9 cellular contexts compared by ENCODE assay signal in genomic region chr4:688695-689497, GRCh38. TPM values are rescaled to one million over a fixed set of nuclear protein-coding genes. Genes with fewer than 3 reads are reported as not detected.
A peak's percentile ranks its signal among the peaks of the same experiment; 100 is the strongest.
DNase-seq lines count a peak whose midpoint lies in the region; ATAC-seq, FAIRE-seq and TF ChIP-seq lines count a peak whose summit lies in the region.
"Had no signal": no experiment of that assay in that cellular context is flagged by ENCODE, and none has a peak within 500 bp of the region (broad histone marks: within the 10 kb centered on the region; RNA-seq: fewer than 3 reads in every experiment).

TSS of gene SLC49A3 (minus strand) at chr4:689151. CDS start at chr4:689127, 24 bp downstream.

- no peak for FAIRE-seq in HepG2 (lab: Jason Lieb, UNC)
- no peak for FAIRE-seq in D721Med (lab: Jason Lieb, UNC)

- no peak for TF ChIP-seq POLR2A in HCT116 (IDR thresholded peaks at IDR 0.05; ENCODE audit: borderline replicate concordance, extremely low read depth, insufficient read depth, insufficient read length)
- no peak for TF ChIP-seq POLR2A in HepG2 (IDR thresholded peaks at IDR 0.05; ENCODE audit: insufficient read depth in 1 of 2, low read depth in 2 of 2, low read length in 2 of 2)
- no peak for TF ChIP-seq POLR2A in stomach (IDR thresholded peaks at IDR 0.05)

- WGBS in HepG2 (ENCODE audit: low lambda C conversion rate): 94% methylated on average over 32 of the region's 59 CpGs
- WGBS in stomach, 5 donors: 3 to 7% (median 6%) methylated on average over 27 to 59 of the region's 59 CpGs

- intact Hi-C loops in HCT116 (cut with micrococcal nuclease) (no loop called here), HepG2 (cut with micrococcal nuclease; ENCODE audit: unreplicated experiment) (loop anchor here (5.0 kb wide), 1 partner anchor 33 kb away; no protein-coding TSS in a partner anchor), stomach (cut with DNase I; ENCODE audit: low total_unique reads) (no loop called here)

- no TSS peak for BruUV-seq in HCT116 (replicated peaks; lab: Mats Ljungman, UMichigan)
- no TSS peak for BruUV-seq in HepG2 (replicated peaks; lab: Mats Ljungman, UMichigan)

- CTCF ChIA-PET in HCT116 (lab: Charles Lee) (no interaction called here), HepG2 (lab: Yijun Ruan, JAX; ENCODE audit: low intra/inter-chr PET ratio, low total read pairs) (no interaction called here)

- H3K4me1 ChIP-seq in HCT116 (ENCODE audit: control insufficient read depth in 1 of 2, insufficient read depth in 2 of 2, low read length in 2 of 2): peaks cover 22 to 38% of the 10 kb centered on the region in 2 experiments
- peaks cover 79% of the 10 kb centered on the region for H3K4me1 ChIP-seq in HepG2 (ENCODE audit: insufficient read depth, low read length)
- peaks cover 39 to 46% (median 40%) of the 10 kb centered on the region in 4 donors for H3K4me1 ChIP-seq in stomach

- peak; percentile 15 for ATAC-seq in HCT116
- ATAC-seq in HepG2: no peak
- ATAC-seq in GM21360 (IDR thresholded peaks at IDR 0.05; ENCODE audit: unreplicated experiment): no peak
- ATAC-seq in HG03520 (IDR thresholded peaks at IDR 0.05; ENCODE audit: unreplicated experiment): no peak

- TF ChIP-seq EP300 in HepG2 (IDR thresholded peaks at IDR 0.05; ENCODE audit: low read depth in 2 of 2, low read length in 2 of 2): no peak
- TF ChIP-seq EP300 in HepG2 (CRISPR knock-in tag; IDR thresholded peaks at IDR 0.05; ENCODE audit: borderline replicate concordance): no peak
- no peak for TF ChIP-seq EP300 in stomach (IDR thresholded peaks at IDR 0.05)

- H4K20me1 ChIP-seq in HCT116 (ENCODE audit: insufficient read depth) (no peaks in the 10 kb centered on the region), HepG2 (ENCODE audit: insufficient read depth, low read length) (no peaks in the 10 kb centered on the region)

- H3K9me2 ChIP-seq in HCT116 (ENCODE audit: insufficient read depth): no peaks in the 10 kb centered on the region

- in situ Hi-C loops in HepG2 (cut with HindIII; ENCODE audit: extremely low pct_ligation_motif_present, low pct_unique_long_range_greater_than_20kb): no loop called here

- H3K79me2 ChIP-seq in HCT116 (ENCODE audit: insufficient read depth, low read length) (peaks cover 4% of the 10 kb centered on the region; the same call in 1 of the 2 replicates), HepG2 (ENCODE audit: insufficient read depth, low read length) (no peaks in the 10 kb centered on the region)

- POLR2A ChIA-PET in HCT116 (lab: Charles Lee) (no interaction called here), HepG2 (lab: Yijun Ruan, JAX) (no interaction called here)

- H3K27ac ChIP-seq in HCT116 (ENCODE audit: low read depth, low read length) (peak within 1 kb of the TSS; percentile 92), HepG2 (ENCODE audit: extremely low read length, insufficient read depth, low read length) (no peak within 1 kb of the TSS), stomach (peak within 1 kb of the TSS; percentile 77 to 90 (median 84))

- no peaks in the 10 kb centered on the region for H3K27me3 ChIP-seq in HCT116 (ENCODE audit: insufficient read depth, low read length)
- H3K27me3 ChIP-seq in HepG2 (ENCODE audit: control insufficient read depth in 1 of 2, insufficient read depth in 2 of 2, low read length in 2 of 2): peaks cover 3 to 19% of the 10 kb centered on the region in 2 experiments; a peak in 3 of 5 replicates
- no peaks in the 10 kb centered on the region for H3K27me3 ChIP-seq in stomach

- TF ChIP-seq CTCF in HCT116 (IDR thresholded peaks at IDR 0.05 in 2 of 3, conservative IDR thresholded peaks at IDR 0.05 in 1 of 3; ENCODE audit: borderline replicate concordance in 1 of 3, insufficient read depth in 1 of 3, low read depth in 2 of 3, low read length in 2 of 3) (no peak), choroid plexus epithelial cell (conservative IDR thresholded peaks at IDR 0.05; ENCODE audit: low read depth, low read length) (no peak), HepG2 (CRISPR knock-in tag; IDR thresholded peaks at IDR 0.05) (no peak), stomach (IDR thresholded peaks at IDR 0.05) (no peak), D721Med (IDR thresholded peaks at IDR 0.05; ENCODE audit: insufficient read depth, missing control alignments) (no peak)

- no peaks in the 10 kb centered on the region for H3K9me3 ChIP-seq in HCT116 (ENCODE audit: control insufficient read depth in 1 of 2, insufficient read depth in 1 of 2, low read depth in 1 of 2, low read length in 2 of 2)
- no peaks in the 10 kb centered on the region for H3K9me3 ChIP-seq in HepG2 (ENCODE audit: low read length)
- H3K9me3 ChIP-seq in stomach: no peaks in the 10 kb centered on the region

- no peaks in the 10 kb centered on the region for H3K36me3 ChIP-seq in HCT116 (ENCODE audit: control insufficient read depth in 1 of 2, insufficient read depth in 2 of 2, low read length in 2 of 2)
- H3K36me3 ChIP-seq in HepG2 (replicated peaks in 1 of 2; ENCODE audit: control insufficient read depth in 1 of 2, insufficient read depth in 2 of 2, low read length in 2 of 2): no peaks in the 10 kb centered on the region
- peaks cover 0 to 9% (median 8%) of the 10 kb centered on the region in 4 donors for H3K36me3 ChIP-seq in stomach

- no peak within 1 kb of the TSS for H2AFZ ChIP-seq in HCT116 (ENCODE audit: low read depth, low read length, poor library complexity, severe bottlenecking)
- H2AFZ ChIP-seq in HepG2 (ENCODE audit: low read length): no peak within 1 kb of the TSS

- H3K4me2 ChIP-seq in HCT116 (ENCODE audit: low read length) (peak within 1 kb of the TSS; percentile 85), HepG2 (ENCODE audit: low read depth, low read length) (peak within 1 kb of the TSS; percentile 97)

- DNase-seq in HCT116 (ENCODE audit: low read depth, low spot score): no peak
- no peak for DNase-seq in choroid plexus epithelial cell (ENCODE audit: low read depth)
- DNase-seq in HepG2 (ENCODE audit: low spot score): no peak
- peak; percentile 53 for DNase-seq in stomach
- no peak for DNase-seq in D721Med (ENCODE audit: insufficient read length, low spot score)
- DNase-seq in NCI-H2081 treated with DMSO at 0.1 percent for 48 hours (lab: John Stamatoyannopoulos, UW): no peak

- H3K9ac ChIP-seq in HCT116 (ENCODE audit: low read length) (peak within 1 kb of the TSS; percentile 70), HepG2 (ENCODE audit: insufficient read depth, low read depth, low read length) (no peak within 1 kb of the TSS)

- H3K4me3 ChIP-seq in HCT116 (replicated peaks in 1 of 2; ENCODE audit: low read depth in 1 of 2, low read length in 2 of 2): peak within 1 kb of the TSS; percentile 46 to 58
- peak within 1 kb of the TSS; percentile 56 for H3K4me3 ChIP-seq in choroid plexus epithelial cell (ENCODE audit: low read depth, low read length)
- H3K4me3 ChIP-seq in HepG2 (replicated peaks in 1 of 3; ENCODE audit: insufficient read depth in 1 of 3, low read depth in 2 of 3, low read length in 3 of 3): peak within 1 kb of the TSS in 1 of 3 experiments; percentile 71; a peak in 1 of 6 replicates
- peak within 1 kb of the TSS; percentile 46 to 55 (median 54) for H3K4me3 ChIP-seq in stomach

- RAD21 ChIA-PET in HCT116 (lab: Charles Lee; ENCODE audit: low non-redundant PET in 1 of 2, low total read pairs in 2 of 2, uncharacterized antibody in 2 of 2, unreplicated experiment in 2 of 2): no interaction called here

- no peak for TF ChIP-seq RAD21 in HCT116 (IDR thresholded peaks at IDR 0.05; ENCODE audit: low read depth)
- TF ChIP-seq RAD21 in HepG2 (CRISPR knock-in tag; IDR thresholded peaks at IDR 0.05): no peak

TF ChIP-seq in HCT116, 20 proteins besides CTCF, POLR2A, EP300 and RAD21:
- no peak for TF ChIP-seq SIN3A (IDR thresholded peaks at IDR 0.05; ENCODE audit: low read depth)
- TF ChIP-seq ZFX (IDR thresholded peaks at IDR 0.05): 0 out of 2 replicates have a peak, but pooled peaks have one; percentile 42

TF ChIP-seq in HepG2, 621 proteins besides CTCF, POLR2A, EP300 and RAD21 (continues in another document):
- no peak for TF ChIP-seq NR2F6 (IDR thresholded peaks at IDR 0.05)
- no peak for TF ChIP-seq NR2F6 (CRISPR knock-in tag; IDR thresholded peaks at IDR 0.05)
- TF ChIP-seq ZNF253 (CRISPR knock-in tag; IDR thresholded peaks at IDR 0.05; ENCODE audit: borderline replicate concordance): no peak
- TF ChIP-seq ARNT (IDR thresholded peaks at IDR 0.05): no peak
- TF ChIP-seq MBNL3 (CRISPR knock-in tag; conservative IDR thresholded peaks at IDR 0.05): no peak
- no peak for TF ChIP-seq SIX1 (CRISPR knock-in tag; IDR thresholded peaks at IDR 0.05; ENCODE audit: borderline replicate concordance)
- TF ChIP-seq MTA3 (CRISPR knock-in tag; IDR thresholded peaks at IDR 0.05): no peak
- TF ChIP-seq NFE2L1 (CRISPR knock-in tag; IDR thresholded peaks at IDR 0.05; ENCODE audit: borderline replicate concordance): no peak
- TF ChIP-seq PAF1 (CRISPR knock-in tag; IDR thresholded peaks at IDR 0.05): no peak

RNA-seq across cellular contexts. Expression of gene SLC49A3, which starts in this region (rescaled TPM):
- total RNA-seq in HCT116 (2021; ENCODE audit: unreplicated experiment) (5.5 TPM), HepG2 (2016; rRNA removed; fragmentation: Illumina TruSeq; extraction: Trizol) (0.07 TPM in 1 of 2 replicates, not detected in the other), stomach (10 to 100 TPM in 2 of 5 donors, 1 to 10 TPM in 3; 2.7 to 18.8 (median 9.4) TPM)
- polyA plus RNA-seq in HCT116 (2012): 1.8 and 3.4 TPM in 2 replicates
- not detected in 2 replicates for total RNA-seq in HepG2 (2016; cell fraction: cytosol; rRNA removed; fragmentation: Illumina TruSeq; extraction: Trizol; ENCODE audit: low read depth)
- total RNA-seq in HepG2 (2016; cell fraction: insoluble cytoplasmic fraction; rRNA removed; fragmentation: Illumina TruSeq; extraction: Trizol): 0.09 TPM in 1 of 2 replicates, not detected in the other
- not detected in 2 replicates for total RNA-seq in HepG2 (2016; cell fraction: membrane; rRNA removed; fragmentation: Illumina TruSeq; extraction: Trizol)
- total RNA-seq in HepG2 (2016; cell fraction: nucleus; rRNA removed; fragmentation: Illumina TruSeq; extraction: Trizol): 0.62 TPM in 1 of 2 replicates, not detected in the other
- polyA plus RNA-seq in HepG2 (2011; rRNA removed) (0.17 and 0.22 TPM in 2 replicates), stomach (10 to 100 TPM in 2 of 3 donors, 1 to 10 TPM in 1; 8.2 to 15.2 (median 11.4) TPM)
- 0.10 and 0.16 TPM in 2 replicates for polyA plus RNA-seq in HepG2 (2011; cell fraction: cytosol; rRNA removed)
- 1.9 and 2.5 TPM in 2 replicates for polyA plus RNA-seq in HepG2 (2011; cell fraction: nucleus; rRNA removed)
- 0.21 and 0.29 TPM in 2 replicates for polyA plus RNA-seq in HepG2 (2012)
- polyA plus RNA-seq in HepG2 (2016; cell fraction: cytosol; fragmentation: Illumina TruSeq; extraction: Trizol; ENCODE audit: low read depth): 0.07 TPM in 1 of 2 replicates, not detected in the other
- not detected in 2 replicates for polyA plus RNA-seq in HepG2 (2016; cell fraction: insoluble cytoplasmic fraction; fragmentation: Illumina TruSeq; extraction: Trizol; ENCODE audit: low read depth)
- polyA plus RNA-seq in HepG2 (2016; cell fraction: membrane; fragmentation: Illumina TruSeq; extraction: Trizol; ENCODE audit: low read depth): not detected in 2 replicates
- polyA plus RNA-seq in HepG2 (2016; cell fraction: nucleus; fragmentation: Illumina TruSeq; extraction: Trizol; ENCODE audit: insufficient read depth, low read depth): 0.53 TPM in 1 of 2 replicates, not detected in the other
- 0.12 TPM in 1 of 2 replicates, not detected in the other for polyA minus RNA-seq in HepG2 (2011; rRNA and poly(A)+ RNA removed; ENCODE audit: low replicate concordance)
- polyA minus RNA-seq in HepG2 (2011; cell fraction: cytosol; rRNA and poly(A)+ RNA removed): not detected in 2 replicates
- polyA minus RNA-seq in HepG2 (2011; cell fraction: nucleus; rRNA and poly(A)+ RNA removed): 0.25 and 0.26 TPM in 2 replicates
- total RNA-seq: NCI-H460 had no signal

Comparison
In these comparisons a context has a peak if more than half of its experiments do, and no peak if none do; other contexts are left out.
1. Of the 20 proteins assayed by ChIP-seq in both HepG2 and HCT116: peak only in HepG2: none; only in HCT116: ZFX; in both: none; in neither: 19.